Comparison of ENCODE assay signal across 34 cellular contexts in genomic region chr14:42950363-42950762, GRCh38.
"Had no signal": no experiment of that assay in that cellular context is flagged by ENCODE, and none has a peak within 500 bp of the region (broad histone marks: within the 10 kb centered on the region; RNA-seq: fewer than 3 reads in every experiment).

No MANE protein-coding gene starts in this region.

- H3K9me3 ChIP-seq: MG63 had no signal

- H3K9ac ChIP-seq: KMS-11 had no signal

- H3K27ac ChIP-seq: KMS-11 had no signal

- H3K4me2 ChIP-seq: KMS-11 had no signal

- H3K27me3 ChIP-seq: MG63 had no signal

- DNase-seq: Kasumi-1, MG63, MM.1S, MV-4-11, NCI-H1048, NCI-H1092, NCI-H1092 treated with DMSO at 0.1 percent for 48 hours, NCI-H1105, NCI-H1105 treated with DMSO at 0.1 percent for 48 hours, NCI-H1417, NCI-H1417 treated with DMSO at 0.1 percent for 48 hours, NCI-H1436, NCI-H1436 treated with DMSO at 0.1 percent for 48 hours, NCI-H146, NCI-H1694, NCI-H1694 treated with DMSO at 0.1 percent for 48 hours, NCI-H187, NCI-H187 treated with DMSO at 0.1 percent for 48 hours, NCI-H1930, NCI-H2029, NCI-H2029 treated with DMSO at 0.1 percent for 48 hours, NCI-H2081, NCI-H2081 treated with DMSO at 0.1 percent for 48 hours, NCI-H2107, NCI-H2171, NCI-H2171 treated with DMSO at 0.1 percent for 48 hours, NCI-H2227 treated with DMSO at 0.1 percent for 48 hours, NCI-H226, NCI-H345, NCI-H446, NCI-H446 treated with DMSO at 0.1 percent for 48 hours, NCI-H510A, NCI-H510A treated with DMSO at 0.1 percent for 48 hours had no signal

- H3K36me3 ChIP-seq: MG63 had no signal

- H3K4me3 ChIP-seq: MG63 had no signal
